ENCODE assay signal across 1 cellular context in genomic region chr22:30591588-30592359, GRCh38.
TF ChIP-seq lines count a peak whose summit lies in the region.

PES1 (minus strand) TSS chr22:30591910; CDS start chr22:30591833, 77 bp downstream.

TF ChIP-seq in GM12878, 131 proteins besides CTCF, POLR2A, EP300 and RAD21 (continued from another document):
- TF ChIP-seq NKRF (conservative IDR thresholded peaks at IDR 0.05) (peak; percentile 72), RFX5 (IDR thresholded peaks at IDR 0.05; ENCODE audit: low read depth, low read length) (peak; percentile 92), CHD4 (IDR thresholded peaks at IDR 0.05) (no peak), POLR2AphosphoS5 (IDR thresholded peaks at IDR 0.05; ENCODE audit: low read length) (peak; percentile 67; the same call in 1 of the 2 replicates), ZNF384 (IDR thresholded peaks at IDR 0.05; ENCODE audit: borderline replicate concordance, low read depth, low read length) (no peak), KDM1A (IDR thresholded peaks at IDR 0.05; ENCODE audit: borderline replicate concordance) (no peak), SMAD1 (IDR thresholded peaks at IDR 0.05; ENCODE audit: low read depth, partially characterized antibody) (no peak), NBN (IDR thresholded peaks at IDR 0.05) (peak; percentile 98), ZNF207 (IDR thresholded peaks at IDR 0.05; ENCODE audit: borderline replicate concordance) (peak; percentile 90; the same call in 1 of the 2 replicates), HCFC1 (IDR thresholded peaks at IDR 0.05; ENCODE audit: low read length) (peak; percentile 97), MEF2B (IDR thresholded peaks at IDR 0.05; ENCODE audit: partially characterized antibody, poor library complexity, severe bottlenecking) (peak; percentile 94), ATF3 (IDR thresholded peaks at IDR 0.05; ENCODE audit: borderline replicate concordance, extremely low read depth, low read depth, low read length) (peak; percentile 38; the same call in 1 of the 2 replicates), MXI1 (IDR thresholded peaks at IDR 0.05; ENCODE audit: low read depth, low read length) (peak; percentile 97), IKZF1 (conservative IDR thresholded peaks at IDR 0.05) (peak; percentile 96), MTA3 (IDR thresholded peaks at IDR 0.05; ENCODE audit: borderline replicate concordance, low read length) (no peak), RB1 (IDR thresholded peaks at IDR 0.05; ENCODE audit: borderline replicate concordance) (peak; percentile 75; the same call in 1 of the 2 replicates), ATF7 (IDR thresholded peaks at IDR 0.05; ENCODE audit: low read depth) (peak; percentile 97), TBL1XR1 (IDR thresholded peaks at IDR 0.05; ENCODE audit: low read depth, low read length) (0 out of 2 replicates have a peak, but pooled peaks have one; percentile 15), PKNOX1 (IDR thresholded peaks at IDR 0.05) (peak; percentile 53; the same call in 1 of the 2 replicates), KLF5 (IDR thresholded peaks at IDR 0.05; ENCODE audit: partially characterized antibody) (peak; percentile 34), SUPT20H (IDR thresholded peaks at IDR 0.05; ENCODE audit: borderline replicate concordance, control insufficient read depth, low read depth, low read length) (no peak), ELK1 (IDR thresholded peaks at IDR 0.05; ENCODE audit: low read depth, low read length) (peak; percentile 49; the same call in 1 of the 2 replicates), CREM (IDR thresholded peaks at IDR 0.05; ENCODE audit: low read depth) (peak; percentile 98), PAX5 (IDR thresholded peaks at IDR 0.05; ENCODE audit: borderline replicate concordance, low read depth, low read length) (no peak), CEBPB (IDR thresholded peaks at IDR 0.05; ENCODE audit: borderline replicate concordance in 1 of 2, low read depth in 2 of 2, low read length in 2 of 2) (no peak), SIX5 (IDR thresholded peaks at IDR 0.05; ENCODE audit: low read depth, low read length, severe bottlenecking) (peak; percentile 93), TAF1 (IDR thresholded peaks at IDR 0.05; ENCODE audit: borderline replicate concordance, low read depth, low read length) (peak; percentile 66; the same call in 1 of the 2 replicates), RUNX3 (IDR thresholded peaks at IDR 0.05; ENCODE audit: low read length) (peak; percentile 31; the same call in 1 of the 2 replicates), SPI1 (IDR thresholded peaks at IDR 0.05; ENCODE audit: borderline replicate concordance, insufficient read depth, low read depth, low read length) (peak; percentile 69; the same call in 1 of the 2 replicates), CBX3 (IDR thresholded peaks at IDR 0.05; ENCODE audit: borderline replicate concordance, low read depth) (no peak), TCF12 (IDR thresholded peaks at IDR 0.05; ENCODE audit: low read depth, low read length) (no peak)
- TF ChIP-seq, protein P1, sequence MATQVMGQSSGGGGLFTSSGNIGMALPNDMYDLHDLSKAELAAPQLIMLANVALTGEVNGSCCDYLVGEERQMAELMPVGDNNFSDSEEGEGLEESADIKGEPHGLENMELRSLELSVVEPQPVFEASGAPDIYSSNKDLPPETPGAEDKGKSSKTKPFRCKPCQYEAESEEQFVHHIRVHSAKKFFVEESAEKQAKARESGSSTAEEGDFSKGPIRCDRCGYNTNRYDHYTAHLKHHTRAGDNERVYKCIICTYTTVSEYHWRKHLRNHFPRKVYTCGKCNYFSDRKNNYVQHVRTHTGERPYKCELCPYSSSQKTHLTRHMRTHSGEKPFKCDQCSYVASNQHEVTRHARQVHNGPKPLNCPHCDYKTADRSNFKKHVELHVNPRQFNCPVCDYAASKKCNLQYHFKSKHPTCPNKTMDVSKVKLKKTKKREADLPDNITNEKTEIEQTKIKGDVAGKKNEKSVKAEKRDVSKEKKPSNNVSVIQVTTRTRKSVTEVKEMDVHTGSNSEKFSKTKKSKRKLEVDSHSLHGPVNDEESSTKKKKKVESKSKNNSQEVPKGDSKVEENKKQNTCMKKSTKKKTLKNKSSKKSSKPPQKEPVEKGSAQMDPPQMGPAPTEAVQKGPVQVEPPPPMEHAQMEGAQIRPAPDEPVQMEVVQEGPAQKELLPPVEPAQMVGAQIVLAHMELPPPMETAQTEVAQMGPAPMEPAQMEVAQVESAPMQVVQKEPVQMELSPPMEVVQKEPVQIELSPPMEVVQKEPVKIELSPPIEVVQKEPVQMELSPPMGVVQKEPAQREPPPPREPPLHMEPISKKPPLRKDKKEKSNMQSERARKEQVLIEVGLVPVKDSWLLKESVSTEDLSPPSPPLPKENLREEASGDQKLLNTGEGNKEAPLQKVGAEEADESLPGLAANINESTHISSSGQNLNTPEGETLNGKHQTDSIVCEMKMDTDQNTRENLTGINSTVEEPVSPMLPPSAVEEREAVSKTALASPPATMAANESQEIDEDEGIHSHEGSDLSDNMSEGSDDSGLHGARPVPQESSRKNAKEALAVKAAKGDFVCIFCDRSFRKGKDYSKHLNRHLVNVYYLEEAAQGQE (IDR thresholded peaks at IDR 0.05; ENCODE audit: low read depth, low read length) = no peak
- TF ChIP-seq, protein P2, sequence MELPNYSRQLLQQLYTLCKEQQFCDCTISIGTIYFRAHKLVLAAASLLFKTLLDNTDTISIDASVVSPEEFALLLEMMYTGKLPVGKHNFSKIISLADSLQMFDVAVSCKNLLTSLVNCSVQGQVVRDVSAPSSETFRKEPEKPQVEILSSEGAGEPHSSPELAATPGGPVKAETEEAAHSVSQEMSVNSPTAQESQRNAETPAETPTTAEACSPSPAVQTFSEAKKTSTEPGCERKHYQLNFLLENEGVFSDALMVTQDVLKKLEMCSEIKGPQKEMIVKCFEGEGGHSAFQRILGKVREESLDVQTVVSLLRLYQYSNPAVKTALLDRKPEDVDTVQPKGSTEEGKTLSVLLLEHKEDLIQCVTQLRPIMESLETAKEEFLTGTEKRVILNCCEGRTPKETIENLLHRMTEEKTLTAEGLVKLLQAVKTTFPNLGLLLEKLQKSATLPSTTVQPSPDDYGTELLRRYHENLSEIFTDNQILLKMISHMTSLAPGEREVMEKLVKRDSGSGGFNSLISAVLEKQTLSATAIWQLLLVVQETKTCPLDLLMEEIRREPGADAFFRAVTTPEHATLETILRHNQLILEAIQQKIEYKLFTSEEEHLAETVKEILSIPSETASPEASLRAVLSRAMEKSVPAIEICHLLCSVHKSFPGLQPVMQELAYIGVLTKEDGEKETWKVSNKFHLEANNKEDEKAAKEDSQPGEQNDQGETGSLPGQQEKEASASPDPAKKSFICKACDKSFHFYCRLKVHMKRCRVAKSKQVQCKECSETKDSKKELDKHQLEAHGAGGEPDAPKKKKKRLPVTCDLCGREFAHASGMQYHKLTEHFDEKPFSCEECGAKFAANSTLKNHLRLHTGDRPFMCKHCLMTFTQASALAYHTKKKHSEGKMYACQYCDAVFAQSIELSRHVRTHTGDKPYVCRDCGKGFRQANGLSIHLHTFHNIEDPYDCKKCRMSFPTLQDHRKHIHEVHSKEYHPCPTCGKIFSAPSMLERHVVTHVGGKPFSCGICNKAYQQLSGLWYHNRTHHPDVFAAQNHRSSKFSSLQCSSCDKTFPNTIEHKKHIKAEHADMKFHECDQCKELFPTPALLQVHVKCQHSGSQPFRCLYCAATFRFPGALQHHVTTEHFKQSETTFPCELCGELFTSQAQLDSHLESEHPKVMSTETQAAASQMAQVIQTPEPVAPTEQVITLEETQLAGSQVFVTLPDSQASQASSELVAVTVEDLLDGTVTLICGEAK (IDR thresholded peaks at IDR 0.05; ENCODE audit: borderline replicate concordance) = peak; percentile 86
